ENCODE assay signal across 31 cellular contexts in genomic region chr2:222240676-222241049, GRCh38. TPM values are rescaled to one million over a fixed set of nuclear protein-coding genes. Genes with fewer than 3 reads are reported as not detected.
"Had no signal": no experiment of that assay in that cellular context is flagged by ENCODE, and none has a peak within 500 bp of the region (broad histone marks: within the 10 kb centered on the region; RNA-seq: fewer than 3 reads in every experiment).

No MANE protein-coding gene starts in this region.

- H3K9me3 Mint-ChIP-seq: neural crest cell; T-helper 2 cell treated with Interferon-gamma antibody and Interleukin-4, amounts not matched to agents 5 μg/mL and 100 μg/mL, for 36 hours had no signal

- H3K36me3 Mint-ChIP-seq: activated naive CD4-positive, alpha-beta T cell treated with anti-CD3 and anti-CD28 coated beads, Interleukin-2, amount 50 U/mL, for 24 hours; naive B cell; stimulated activated naive B cell treated with anti-CD40 and anti-IgM and Interleukin-4, amounts not matched to agents 10 μg/mL and 1 μg/mL and 100 μg/mL, for 72 hours had no signal

- H3K27ac Mint-ChIP-seq: activated CD8-positive, alpha-beta T cell treated with anti-CD3 and anti-CD28 coated beads, Interleukin-2, amount 10 ng/mL, durations not matched to agents 7 days and 5 days; activated naive CD4-positive, alpha-beta T cell treated with anti-CD3 and anti-CD28 coated beads, Interleukin-2, amount 50 U/mL, for 24 hours; effector memory CD8-positive, alpha-beta T cell; naive B cell; stimulated activated naive B cell treated with anti-CD40 and anti-IgM and Interleukin-4, amounts not matched to agents 10 μg/mL and 1 μg/mL and 100 μg/mL, for 72 hours; T-helper 2 cell treated with Interferon-gamma antibody and Interleukin-4, amounts not matched to agents 5 μg/mL and 100 μg/mL, for 36 hours had no signal

- ATAC-seq: activated CD8-positive, alpha-beta T cell treated with anti-CD3 and anti-CD28 coated beads, Interleukin-2, amount 10 ng/mL, durations not matched to agents 7 days and 5 days; effector memory CD8-positive, alpha-beta T cell; gastroesophageal sphincter; lower lobe of right lung; stimulated activated naive B cell treated with anti-CD40 and anti-IgM and Interleukin-4, amounts not matched to agents 10 μg/mL and 1 μg/mL and 100 μg/mL, for 72 hours had no signal

- H3K4me1 Mint-ChIP-seq: activated naive CD4-positive, alpha-beta T cell treated with anti-CD3 and anti-CD28 coated beads, Interleukin-2, amount 50 U/mL, for 24 hours; stimulated activated naive B cell treated with anti-CD40 and anti-IgM and Interleukin-4, amounts not matched to agents 10 μg/mL and 1 μg/mL and 100 μg/mL, for 72 hours had no signal

- DNase-seq: activated CD4-positive, alpha-beta T cell treated with anti-CD3 and anti-CD28 coated beads for 1 hour; activated CD4-positive, alpha-beta T cell treated with anti-CD3 and anti-CD28 coated beads, Interleukin-2, amount 50 U/mL, for 1 hour; activated CD8-positive, alpha-beta T cell treated with anti-CD3 and anti-CD28 coated beads, Interleukin-2, amount 10 ng/mL, durations not matched to agents 7 days and 5 days; activated gamma-delta T cell treated with Interleukin-2 at 50 U/mL for 16 hours; activated T-cell treated with anti-CD3 and anti-CD28 coated beads, Interleukin-2, amount 50 U/mL, for 1 hour; aorta; brain microvascular endothelial cell; central memory CD4-positive, alpha-beta T cell; effector memory CD8-positive, alpha-beta T cell; esophagus squamous epithelium; heart left ventricle; kidney; lower lobe of right lung; naive B cell; posterior cingulate gyrus; stimulated activated CD4-positive, alpha-beta T cell treated with anti-CD3 and anti-CD28 coated beads, Interleukin-2, amount 100 ng/mL, for 48 hours; stimulated activated CD8-positive, alpha-beta memory T cell treated with anti-CD3 and anti-CD28 coated beads, Interleukin-4, amount 100 ng/mL, for 48 hours; stimulated activated naive B cell treated with anti-CD40 and anti-IgM and Interleukin-4, amounts not matched to agents 10 μg/mL and 1 μg/mL and 100 μg/mL, for 72 hours; transverse colon; WERI-Rb-1 had no signal

- FAIRE-seq: colon, kidney, TTC549, urothelium cell line had no signal

- H3K4me3 Mint-ChIP-seq: activated CD8-positive, alpha-beta T cell treated with anti-CD3 and anti-CD28 coated beads, Interleukin-2, amount 10 ng/mL, durations not matched to agents 7 days and 5 days; activated naive CD4-positive, alpha-beta T cell treated with anti-CD3 and anti-CD28 coated beads, Interleukin-2, amount 50 U/mL, for 24 hours; effector memory CD8-positive, alpha-beta T cell; naive B cell; stimulated activated naive B cell treated with anti-CD40 and anti-IgM and Interleukin-4, amounts not matched to agents 10 μg/mL and 1 μg/mL and 100 μg/mL, for 72 hours; T-helper 2 cell treated with Interferon-gamma antibody and Interleukin-4, amounts not matched to agents 5 μg/mL and 100 μg/mL, for 36 hours had no signal

RNA-seq across cellular contexts. Expression of gene PAX3, which starts 58.1 kb away (rescaled TPM):
- total RNA-seq: activated CD8-positive, alpha-beta T cell treated with anti-CD3 and anti-CD28 coated beads, Interleukin-2, amount 10 ng/mL, durations not matched to agents 7 days and 5 days; dermis microvascular lymphatic vessel endothelial cell; esophagus squamous epithelium; kidney; lower lobe of right lung; mesenteric fat pad; mucosa of gallbladder; omental fat pad; transverse colon had no signal
